Comparison of ENCODE assay signal across 12 cellular contexts in the genomic region with DNA sequence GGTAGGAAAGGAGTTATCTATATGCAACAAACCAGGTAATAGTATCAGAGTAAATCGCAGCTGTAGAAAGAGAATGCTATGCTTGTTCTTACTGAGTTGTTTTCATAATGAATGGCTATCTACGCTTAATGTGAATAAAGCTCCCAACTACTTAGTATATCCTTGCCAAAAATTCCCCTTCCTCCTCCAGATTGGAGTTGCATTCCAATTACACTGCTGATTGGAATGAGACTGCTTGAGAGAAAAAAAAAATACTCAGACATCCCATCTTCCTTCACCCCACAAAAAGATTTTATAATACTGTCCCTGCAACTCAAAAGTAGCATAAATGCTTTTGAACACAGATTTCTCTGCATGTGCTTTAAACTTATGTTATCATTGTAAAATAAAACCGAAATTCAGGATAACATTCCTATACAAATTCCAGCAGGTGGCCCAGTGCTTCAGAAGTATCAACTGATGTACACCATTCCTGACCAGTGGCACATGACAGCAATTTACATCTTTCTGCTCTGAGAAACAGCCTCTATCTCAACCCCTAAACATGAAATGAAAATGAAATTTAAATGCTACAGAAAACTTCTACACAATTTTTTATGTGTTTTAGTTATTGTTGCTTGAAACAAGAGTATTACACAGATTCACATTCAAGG. TPM values are rescaled to one million over a fixed set of nuclear protein-coding genes. Genes with fewer than 3 reads are reported as not detected.
DNase-seq lines count a peak whose midpoint lies in the region; ATAC-seq, FAIRE-seq and TF ChIP-seq lines count a peak whose summit lies in the region.
"Had no signal": no experiment of that assay in that cellular context is flagged by ENCODE, and none has a peak within 500 bp of the region (broad histone marks: within the 10 kb centered on the region; RNA-seq: fewer than 3 reads in every experiment).

No MANE protein-coding gene starts in this region.

- H3K36me3 Mint-ChIP-seq in type B pancreatic cell: no peaks in the 10 kb centered on the region
- no peaks in the 10 kb centered on the region for H3K36me3 Mint-ChIP-seq in effector memory CD8-positive, alpha-beta T cell (ENCODE audit: insufficient read depth)

- peak; percentile 23 for DNase-seq in mammary epithelial cell
- DNase-seq in breast epithelium (ENCODE audit: low spot score in 2 of 2): no peak
- peak; percentile 75 for DNase-seq in astrocyte of the hippocampus (ENCODE audit: low read depth, low spot score)
- DNase-seq in kidney tubule cell (ENCODE audit: low spot score): peak; percentile 50
- DNase-seq in type B pancreatic cell (ENCODE audit: extremely low spot score, unreplicated experiment): no peak
- no peak for DNase-seq in effector memory CD8-positive, alpha-beta T cell
- no peak for DNase-seq in D721Med (ENCODE audit: insufficient read length, low spot score)
- DNase-seq: activated CD4-positive, alpha-beta T cell treated with anti-CD3 and anti-CD28 coated beads, Interleukin-2, amount 50 U/mL, for 4 hours; cortex of kidney had no signal

- no peak overlapping the region for H3K4me3 ChIP-seq in mammary epithelial cell (replicated peaks in 1 of 3; ENCODE audit: insufficient read depth in 1 of 3, low read depth in 2 of 3, low read length in 3 of 3)
- no peak overlapping the region for H3K4me3 ChIP-seq in breast epithelium
- H3K4me3 ChIP-seq: lung had no signal

- 22% methylated on average over 3 of the region's 3 CpGs for WGBS in mammary epithelial cell (ENCODE audit: low coverage, missing lambda C conversion rate)

- in situ Hi-C loops in mammary epithelial cell (cut with MboI; ENCODE audit: low sequenced_read_pairs in 2 of 2): no loop called here

- peaks cover 12% of the 10 kb centered on the region for H3K4me1 Mint-ChIP-seq in type B pancreatic cell (ENCODE audit: unreplicated experiment)
- H3K4me1 Mint-ChIP-seq in effector memory CD8-positive, alpha-beta T cell (ENCODE audit: low read depth in 2 of 2): peaks cover 9 to 29% of the 10 kb centered on the region in 2 donors

- intact Hi-C loops in mammary epithelial cell (cut with micrococcal nuclease) (no loop called here), breast epithelium (cut with DNase I; ENCODE audit: low total_unique reads) (no loop called here)

- peaks cover 99% of the 10 kb centered on the region for H3K79me2 ChIP-seq in mammary epithelial cell (ENCODE audit: insufficient read depth, low read length)

- H3K9me3 Mint-ChIP-seq in type B pancreatic cell: no peaks in the 10 kb centered on the region
- no peaks in the 10 kb centered on the region for H3K9me3 Mint-ChIP-seq in effector memory CD8-positive, alpha-beta T cell

- ATAC-seq in GM19023 (IDR thresholded peaks at IDR 0.05; ENCODE audit: unreplicated experiment): no peak
- no peak for ATAC-seq in effector memory CD8-positive, alpha-beta T cell (replicated peaks)

- dilution Hi-C loops in mammary epithelial cell (cut with HindIII; ENCODE audit: low sequenced_read_pairs): no loop called here

- peak overlapping the region; percentile 5 for H3K27ac Mint-ChIP-seq in type B pancreatic cell
- peak overlapping the region in 1 of 2 donors; percentile 71 for H3K27ac Mint-ChIP-seq in effector memory CD8-positive, alpha-beta T cell

- no peak overlapping the region for H3K9ac ChIP-seq in mammary epithelial cell (ENCODE audit: insufficient read depth, low read length)

- TF ChIP-seq POLR2A in breast epithelium (IDR thresholded peaks at IDR 0.05): no peak

- FAIRE-seq in D721Med (lab: Jason Lieb, UNC): no peak

- no TSS peak for BruUV-seq in mammary epithelial cell (replicated peaks; lab: Mats Ljungman, UMichigan)

- no peak overlapping the region for H3K27ac ChIP-seq in mammary epithelial cell (ENCODE audit: insufficient read depth, low read depth, low read length)
- no peak overlapping the region for H3K27ac ChIP-seq in breast epithelium
- H3K27ac ChIP-seq: 22Rv1 had no signal

- CTCF ChIA-PET in mammary epithelial cell (lab: Charles Lee; ENCODE audit: low non-redundant PET): no interaction called here

- H4K20me1 ChIP-seq in mammary epithelial cell (ENCODE audit: insufficient read depth, low read length): peaks cover 22% of the 10 kb centered on the region

- H3K4me1 ChIP-seq in mammary epithelial cell (ENCODE audit: insufficient read depth, low read length) (peaks cover 16% of the 10 kb centered on the region), breast epithelium (no peaks in the 10 kb centered on the region)

- H3K27me3 ChIP-seq in mammary epithelial cell (ENCODE audit: insufficient read depth, low read length) (no peaks in the 10 kb centered on the region), breast epithelium (no peaks in the 10 kb centered on the region)

- no peaks in the 10 kb centered on the region for H3K27me3 Mint-ChIP-seq in type B pancreatic cell
- no peaks in the 10 kb centered on the region for H3K27me3 Mint-ChIP-seq in effector memory CD8-positive, alpha-beta T cell

- H3K9me3 ChIP-seq in mammary epithelial cell (replicated peaks; ENCODE audit: insufficient read depth, low read length): no peaks in the 10 kb centered on the region
- H3K9me3 ChIP-seq in breast epithelium: no peaks in the 10 kb centered on the region

- H3K4me3 Mint-ChIP-seq in type B pancreatic cell: no peak overlapping the region
- H3K4me3 Mint-ChIP-seq in effector memory CD8-positive, alpha-beta T cell: no peak overlapping the region

- H3K36me3 ChIP-seq in mammary epithelial cell (ENCODE audit: insufficient read depth, low read length): peaks cover 4% of the 10 kb centered on the region
- no peaks in the 10 kb centered on the region for H3K36me3 ChIP-seq in breast epithelium

- TF ChIP-seq CTCF in mammary epithelial cell (conservative IDR thresholded peaks at IDR 0.05 in 1 of 2, IDR thresholded peaks at IDR 0.05 in 1 of 2; ENCODE audit: extremely low read depth in 1 of 2, insufficient read depth in 1 of 2, low read depth in 1 of 2, low read length in 2 of 2) (no peak), breast epithelium (IDR thresholded peaks at IDR 0.05) (no peak), type B pancreatic cell (conservative IDR thresholded peaks at IDR 0.05) (no peak), D721Med (IDR thresholded peaks at IDR 0.05; ENCODE audit: insufficient read depth, missing control alignments) (no peak)

- no peak overlapping the region for H3K4me2 ChIP-seq in mammary epithelial cell (ENCODE audit: insufficient read depth, low read depth, low read length)

- no peak overlapping the region for H2AFZ ChIP-seq in mammary epithelial cell (ENCODE audit: low read depth, low read length)

RNA-seq across cellular contexts. Expression of a gene that starts 47.0 kb away (rescaled TPM):
- 10 to 100 TPM; 68.7 to 93.7 TPM for total RNA-seq in mammary epithelial cell
- polyA plus RNA-seq in mammary epithelial cell: 33.2 TPM
- 86.5 TPM for polyA minus RNA-seq in mammary epithelial cell
- total RNA-seq in breast epithelium: 10 to 100 TPM; 27.2 to 48.3 (median 28.6) TPM
- total RNA-seq in type B pancreatic cell (ENCODE audit: low replicate concordance): 22.3 and 26.6 TPM in 2 replicates

Comparison
In these comparisons a context has a peak if more than half of its experiments do, and no peak if none do; other contexts are left out.
1. DNase-seq: peak in mammary epithelial cell (single experiment), astrocyte of the hippocampus (single experiment) and kidney tubule cell (single experiment); none in breast epithelium (0 of 2), type B pancreatic cell (single experiment), effector memory CD8-positive, alpha-beta T cell (0 of 3) and D721Med (single experiment).